ENCODE assay signal across 8 cellular contexts in the genomic region with DNA sequence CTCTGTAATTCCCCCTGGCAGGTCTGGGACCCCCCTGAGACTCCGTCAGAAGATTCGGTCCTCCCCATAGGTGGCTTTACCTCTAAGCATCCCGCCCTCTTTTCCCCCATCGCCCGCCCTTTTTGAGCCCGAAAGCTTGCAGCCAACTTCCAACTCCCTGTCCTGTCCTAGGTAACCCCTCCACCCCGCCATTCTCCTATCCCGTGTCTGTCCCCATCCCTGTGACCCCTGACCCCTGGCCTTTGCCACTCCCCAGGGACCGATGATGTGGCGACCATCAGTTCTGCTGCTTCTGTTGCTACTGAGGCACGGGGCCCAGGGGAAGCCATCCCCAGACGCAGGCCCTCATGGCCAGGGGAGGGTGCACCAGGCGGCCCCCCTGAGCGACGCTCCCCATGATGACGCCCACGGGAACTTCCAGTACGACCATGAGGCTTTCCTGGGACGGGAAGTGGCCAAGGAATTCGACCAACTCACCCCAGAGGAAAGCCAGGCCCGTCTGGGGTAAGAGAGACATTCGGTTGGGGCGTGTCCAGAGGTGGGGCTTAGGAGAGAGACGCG. TPM values are rescaled to one million over a fixed set of nuclear protein-coding genes. Genes with fewer than 3 reads are reported as not detected.
DNase-seq lines count a peak whose midpoint lies in the region; ATAC-seq, FAIRE-seq and TF ChIP-seq lines count a peak whose summit lies in the region.

No MANE protein-coding gene starts in this region.

- H3K27ac Mint-ChIP-seq in dendritic cell treated with granulocyte-macrophage colony-stimulating factor and Interleukin-4, amounts not matched to agents 40 ng/mL and 50 ng/mL, for 4 days, result peak overlapping the region; percentile 81

- peaks cover 97% of the 10 kb centered on the region for H3K36me3 Mint-ChIP-seq in dendritic cell treated with granulocyte-macrophage colony-stimulating factor and Interleukin-4, amounts not matched to agents 40 ng/mL and 50 ng/mL, for 4 days (ENCODE audit: low read depth)

- peak overlapping the region; percentile 33 for H3K27ac ChIP-seq in liver (ENCODE audit: low read depth in 1 of 2, low read length in 2 of 2)
- no peak overlapping the region for H3K27ac ChIP-seq in HepG2 (ENCODE audit: extremely low read length, insufficient read depth, low read length)
- peak overlapping the region in 1 of 2 donors; percentile 32 for H3K27ac ChIP-seq in mucosa of rectum (ENCODE audit: low read depth in 2 of 2, low read length in 2 of 2)
- H3K27ac ChIP-seq in aorta (ENCODE audit: low read depth in 1 of 2, low read length in 2 of 2), result peak overlapping the region in 1 of 2 donors; percentile 34

- FAIRE-seq in HepG2 (lab: Jason Lieb, UNC), result no peak

- in situ Hi-C loops in HepG2 (cut with HindIII; ENCODE audit: extremely low pct_ligation_motif_present, low pct_unique_long_range_greater_than_20kb), result no loop called here

- CTCF ChIA-PET in HepG2 (lab: Yijun Ruan, JAX; ENCODE audit: low intra/inter-chr PET ratio, low total read pairs), result no interaction called here

- H3K4me1 ChIP-seq in liver (ENCODE audit: control insufficient read depth in 4 of 4, insufficient read depth in 4 of 4, low read length in 3 of 4) (no peaks in the 10 kb centered on the region), HepG2 (ENCODE audit: insufficient read depth, low read length) (no peaks in the 10 kb centered on the region), mucosa of rectum (ENCODE audit: control insufficient read depth in 2 of 2, insufficient read depth in 2 of 2, low read length in 2 of 2) (peaks cover 4 to 10% of the 10 kb centered on the region in 2 donors), aorta (ENCODE audit: control insufficient read depth in 1 of 2, insufficient read depth in 2 of 2, low read length in 2 of 2) (no peaks in the 10 kb centered on the region)

- TF ChIP-seq CTCF in liver (IDR thresholded peaks at IDR 0.05; ENCODE audit: low read depth, low read length, missing input control) (no peak), HepG2 (CRISPR knock-in tag; IDR thresholded peaks at IDR 0.05) (no peak)

- no peaks in the 10 kb centered on the region for H3K27me3 ChIP-seq in liver (ENCODE audit: control insufficient read depth in 4 of 4, insufficient read depth in 4 of 4, low read length in 3 of 4)
- H3K27me3 ChIP-seq in HepG2 (ENCODE audit: control insufficient read depth in 1 of 2, insufficient read depth in 2 of 2, low read length in 2 of 2), result no peaks in the 10 kb centered on the region
- H3K27me3 ChIP-seq in mucosa of rectum (ENCODE audit: control insufficient read depth in 2 of 2, insufficient read depth in 2 of 2, low read length in 2 of 2), result no peaks in the 10 kb centered on the region
- no peaks in the 10 kb centered on the region for H3K27me3 ChIP-seq in aorta (ENCODE audit: control insufficient read depth in 1 of 2, insufficient read depth in 2 of 2, low read length in 1 of 2)

- H4K20me1 ChIP-seq in HepG2 (ENCODE audit: insufficient read depth, low read length), result no peaks in the 10 kb centered on the region

- 75% methylated on average over 25 of the region's 25 CpGs for WGBS in liver
- 96% methylated on average over 25 of the region's 25 CpGs for WGBS in HepG2 (ENCODE audit: low lambda C conversion rate)
- WGBS in aorta, 2 donors, result 16 to 22% methylated on average over 24 to 25 of the region's 25 CpGs

- H3K9me3 Mint-ChIP-seq in dendritic cell treated with granulocyte-macrophage colony-stimulating factor and Interleukin-4, amounts not matched to agents 40 ng/mL and 50 ng/mL, for 4 days, result no peaks in the 10 kb centered on the region

- no peak overlapping the region for H3K9ac ChIP-seq in liver (ENCODE audit: low read depth in 1 of 2, low read length in 2 of 2)
- no peak overlapping the region for H3K9ac ChIP-seq in HepG2 (ENCODE audit: insufficient read depth, low read depth, low read length)
- H3K9ac ChIP-seq in mucosa of rectum (ENCODE audit: low read depth in 1 of 2, low read length in 2 of 2), result peak overlapping the region in 1 of 2 donors; percentile 7

- no TSS peak for BruUV-seq in HepG2 (replicated peaks; lab: Mats Ljungman, UMichigan)

- peak overlapping the region in 2 of 3 donors; percentile 17 to 18 for H3K4me3 ChIP-seq in liver (ENCODE audit: low read depth in 1 of 3, low read length in 3 of 3)
- no peak overlapping the region for H3K4me3 ChIP-seq in HepG2 (replicated peaks in 1 of 3; ENCODE audit: insufficient read depth in 1 of 3, low read depth in 2 of 3, low read length in 3 of 3)
- H3K4me3 ChIP-seq in mucosa of rectum (ENCODE audit: low read length in 2 of 2), result peak overlapping the region; percentile 62 to 64
- H3K4me3 ChIP-seq in aorta (ENCODE audit: low read length in 2 of 2), result peak overlapping the region; percentile 2 to 36

- peaks cover 4 to 38% (median 17%) of the 10 kb centered on the region in 4 donors for H3K36me3 ChIP-seq in liver (ENCODE audit: control insufficient read depth in 4 of 4, insufficient read depth in 3 of 4, low read depth in 1 of 4, low read length in 3 of 4)
- peaks cover 12 to 19% of the 10 kb centered on the region in 2 experiments; a peak in 4 of 5 replicates for H3K36me3 ChIP-seq in HepG2 (replicated peaks in 1 of 2; ENCODE audit: control insufficient read depth in 1 of 2, insufficient read depth in 2 of 2, low read length in 2 of 2)
- H3K36me3 ChIP-seq in mucosa of rectum (ENCODE audit: control insufficient read depth in 2 of 2, insufficient read depth in 2 of 2, low read length in 2 of 2), result peaks cover 32 to 40% of the 10 kb centered on the region in 2 donors
- no peaks in the 10 kb centered on the region for H3K36me3 ChIP-seq in aorta (ENCODE audit: control insufficient read depth in 1 of 2, insufficient read depth in 2 of 2, low read length in 1 of 2)

- no peak for TF ChIP-seq RAD21 in liver (IDR thresholded peaks at IDR 0.05)
- TF ChIP-seq RAD21 in HepG2 (CRISPR knock-in tag; IDR thresholded peaks at IDR 0.05), result no peak

- intact Hi-C loops in HepG2 (cut with micrococcal nuclease; ENCODE audit: unreplicated experiment) (no loop called here), aorta (cut with DNase I) (loop anchor here in 1 of 2 donors (10.0 kb wide), 1 partner anchor 237 kb away; the partner anchor contains the start of genes AP2A1 and TSKS)
- intact Hi-C loops in dendritic cell treated with granulocyte-macrophage colony-stimulating factor and Interleukin-4, amounts not matched to agents 40 ng/mL and 50 ng/mL, for 4 days (cut with micrococcal nuclease), result no loop called here

- no peak for TF ChIP-seq POLR2A in HepG2 (IDR thresholded peaks at IDR 0.05; ENCODE audit: insufficient read depth in 1 of 2, low read depth in 2 of 2, low read length in 2 of 2)

- H3K4me1 Mint-ChIP-seq in dendritic cell treated with granulocyte-macrophage colony-stimulating factor and Interleukin-4, amounts not matched to agents 40 ng/mL and 50 ng/mL, for 4 days (ENCODE audit: low read depth), result peaks cover 51% of the 10 kb centered on the region

- ATAC-seq in HepG2, result no peak
- peak; percentile 41 for ATAC-seq in aorta (ENCODE audit: low FRiP score)
- no peak for ATAC-seq in HG02610 (IDR thresholded peaks at IDR 0.05; ENCODE audit: unreplicated experiment)

- no peak overlapping the region for H2AFZ ChIP-seq in HepG2 (ENCODE audit: low read length)

- H3K4me2 ChIP-seq in HepG2 (ENCODE audit: low read depth, low read length), result no peak overlapping the region

- H3K9me3 ChIP-seq in liver (ENCODE audit: control insufficient read depth in 4 of 4, low read length in 3 of 4), result no peaks in the 10 kb centered on the region
- no peaks in the 10 kb centered on the region for H3K9me3 ChIP-seq in HepG2 (ENCODE audit: low read length)
- no peaks in the 10 kb centered on the region for H3K9me3 ChIP-seq in mucosa of rectum (ENCODE audit: control insufficient read depth in 2 of 2, low read length in 2 of 2)
- no peaks in the 10 kb centered on the region for H3K9me3 ChIP-seq in aorta (ENCODE audit: control insufficient read depth, low read length)

- H3K27me3 Mint-ChIP-seq in dendritic cell treated with granulocyte-macrophage colony-stimulating factor and Interleukin-4, amounts not matched to agents 40 ng/mL and 50 ng/mL, for 4 days, result peaks cover 23% of the 10 kb centered on the region

- POLR2A ChIA-PET in HepG2 (lab: Yijun Ruan, JAX), result no interaction called here

- no peak for TF ChIP-seq EP300 in HepG2 (IDR thresholded peaks at IDR 0.05; ENCODE audit: low read depth in 2 of 2, low read length in 2 of 2)
- no peak for TF ChIP-seq EP300 in HepG2 (CRISPR knock-in tag; IDR thresholded peaks at IDR 0.05; ENCODE audit: borderline replicate concordance)

- H3K79me2 ChIP-seq in HepG2 (ENCODE audit: insufficient read depth, low read length), result no peaks in the 10 kb centered on the region

- peak overlapping the region; percentile 25 for H3K4me3 Mint-ChIP-seq in dendritic cell treated with granulocyte-macrophage colony-stimulating factor and Interleukin-4, amounts not matched to agents 40 ng/mL and 50 ng/mL, for 4 days

- DNase-seq in HepG2 (ENCODE audit: low spot score) (no peak), aorta (peak; percentile 74 to 86), NCI-H69 (lab: John Stamatoyannopoulos, UW) (no peak), SIG-M5 (lab: John Stamatoyannopoulos, UW) (no peak)

RNA-seq across cellular contexts. Expression of gene RCN3, which starts 0.5 kb away (rescaled TPM):
- total RNA-seq in liver (1 to 10 TPM; 4.9 to 9.8 TPM), HepG2 (2016; rRNA removed; fragmentation: Illumina TruSeq; extraction: Trizol) (1.7 and 10.1 TPM in 2 replicates), aorta (10 to 100 TPM; 82.6 to 90.2 TPM)
- polyA plus RNA-seq in liver (1 to 10 TPM; 5.8 to 8.2 TPM), HepG2 (2011; rRNA removed) (3.0 and 3.3 TPM in 2 replicates), aorta (100 to 1,000 TPM in 1 of 2 donors, 10 to 100 TPM in 1; 50.5 to 165 TPM)
- total RNA-seq in HepG2 (2016; cell fraction: cytosol; rRNA removed; fragmentation: Illumina TruSeq; extraction: Trizol; ENCODE audit: low read depth), result 2.9 TPM in 2 replicates
- total RNA-seq in HepG2 (2016; cell fraction: insoluble cytoplasmic fraction; rRNA removed; fragmentation: Illumina TruSeq; extraction: Trizol), result 2.5 and 10.4 TPM in 2 replicates
- total RNA-seq in HepG2 (2016; cell fraction: membrane; rRNA removed; fragmentation: Illumina TruSeq; extraction: Trizol), result 3.9 and 4.3 TPM in 2 replicates
- 12.9 and 16.5 TPM in 2 replicates for total RNA-seq in HepG2 (2016; cell fraction: nucleus; rRNA removed; fragmentation: Illumina TruSeq; extraction: Trizol)
- 0.79 and 1.6 TPM in 2 replicates for polyA plus RNA-seq in HepG2 (2011; cell fraction: cytosol; rRNA removed)
- 33.2 and 45.9 TPM in 2 replicates for polyA plus RNA-seq in HepG2 (2011; cell fraction: nucleus; rRNA removed)
- 4.9 and 5.2 TPM in 2 replicates for polyA plus RNA-seq in HepG2 (2012)
- 4.8 and 4.9 TPM in 2 replicates for polyA plus RNA-seq in HepG2 (2016; cell fraction: cytosol; fragmentation: Illumina TruSeq; extraction: Trizol; ENCODE audit: low read depth)
- 3.3 and 3.5 TPM in 2 replicates for polyA plus RNA-seq in HepG2 (2016; cell fraction: insoluble cytoplasmic fraction; fragmentation: Illumina TruSeq; extraction: Trizol; ENCODE audit: low read depth)
- 4.3 and 6.1 TPM in 2 replicates for polyA plus RNA-seq in HepG2 (2016; cell fraction: membrane; fragmentation: Illumina TruSeq; extraction: Trizol; ENCODE audit: low read depth)
- polyA plus RNA-seq in HepG2 (2016; cell fraction: nucleus; fragmentation: Illumina TruSeq; extraction: Trizol; ENCODE audit: insufficient read depth, low read depth), result 61.4 and 74.8 TPM in 2 replicates
- polyA minus RNA-seq in HepG2 (2011; rRNA and poly(A)+ RNA removed; ENCODE audit: low replicate concordance), result 0.14 and 0.50 TPM in 2 replicates
- polyA minus RNA-seq in HepG2 (2011; cell fraction: cytosol; rRNA and poly(A)+ RNA removed), result not detected in 2 replicates
- polyA minus RNA-seq in HepG2 (2011; cell fraction: nucleus; rRNA and poly(A)+ RNA removed), result 3.1 and 4.0 TPM in 2 replicates

RNA-seq across cellular contexts. Expression of gene FCGRT, which starts 15.8 kb away (rescaled TPM):
- total RNA-seq in liver (100 to 1,000 TPM; 123 to 146 TPM), HepG2 (2016; rRNA removed; fragmentation: Illumina TruSeq; extraction: Trizol) (124 and 225 TPM in 2 replicates), aorta (100 to 1,000 TPM; 204 to 287 TPM)
- polyA plus RNA-seq in liver (100 to 1,000 TPM; 237 TPM), HepG2 (2011; rRNA removed) (121 and 149 TPM in 2 replicates), aorta (100 to 1,000 TPM; 146 to 162 TPM)
- total RNA-seq in HepG2 (2016; cell fraction: cytosol; rRNA removed; fragmentation: Illumina TruSeq; extraction: Trizol; ENCODE audit: low read depth), result 222 and 258 TPM in 2 replicates
- 102 and 228 TPM in 2 replicates for total RNA-seq in HepG2 (2016; cell fraction: insoluble cytoplasmic fraction; rRNA removed; fragmentation: Illumina TruSeq; extraction: Trizol)
- total RNA-seq in HepG2 (2016; cell fraction: membrane; rRNA removed; fragmentation: Illumina TruSeq; extraction: Trizol), result 261 and 289 TPM in 2 replicates
- 141 and 165 TPM in 2 replicates for total RNA-seq in HepG2 (2016; cell fraction: nucleus; rRNA removed; fragmentation: Illumina TruSeq; extraction: Trizol)
- 105 and 151 TPM in 2 replicates for polyA plus RNA-seq in HepG2 (2011; cell fraction: cytosol; rRNA removed)
- 256 and 257 TPM in 2 replicates for polyA plus RNA-seq in HepG2 (2011; cell fraction: nucleus; rRNA removed)
- 143 and 177 TPM in 2 replicates for polyA plus RNA-seq in HepG2 (2012)
- 245 and 266 TPM in 2 replicates for polyA plus RNA-seq in HepG2 (2016; cell fraction: cytosol; fragmentation: Illumina TruSeq; extraction: Trizol; ENCODE audit: low read depth)
- polyA plus RNA-seq in HepG2 (2016; cell fraction: insoluble cytoplasmic fraction; fragmentation: Illumina TruSeq; extraction: Trizol; ENCODE audit: low read depth), result 107 and 130 TPM in 2 replicates
- 257 and 263 TPM in 2 replicates for polyA plus RNA-seq in HepG2 (2016; cell fraction: membrane; fragmentation: Illumina TruSeq; extraction: Trizol; ENCODE audit: low read depth)
- 289 and 295 TPM in 2 replicates for polyA plus RNA-seq in HepG2 (2016; cell fraction: nucleus; fragmentation: Illumina TruSeq; extraction: Trizol; ENCODE audit: insufficient read depth, low read depth)
- 0.65 and 115 TPM in 2 replicates for polyA minus RNA-seq in HepG2 (2011; rRNA and poly(A)+ RNA removed; ENCODE audit: low replicate concordance)
- polyA minus RNA-seq in HepG2 (2011; cell fraction: cytosol; rRNA and poly(A)+ RNA removed), result 72.8 and 82.9 TPM in 2 replicates
- 27.6 and 29.2 TPM in 2 replicates for polyA minus RNA-seq in HepG2 (2011; cell fraction: nucleus; rRNA and poly(A)+ RNA removed)

RNA-seq across cellular contexts. Expression of gene RPS11, which starts 32.1 kb away (rescaled TPM):
- total RNA-seq in liver, result 1,000 to 10,000 TPM in 1 of 2 donors, 100 to 1,000 TPM in 1; 985 to 1,212 TPM
- 1,000 to 10,000 TPM in 1 of 2 donors, 100 to 1,000 TPM in 1; 514 to 1,329 TPM for polyA plus RNA-seq in liver
- total RNA-seq in HepG2 (2016; rRNA removed; fragmentation: Illumina TruSeq; extraction: Trizol), result 2,345 and 2,734 TPM in 2 replicates
- total RNA-seq in HepG2 (2016; cell fraction: cytosol; rRNA removed; fragmentation: Illumina TruSeq; extraction: Trizol; ENCODE audit: low read depth), result 3,922 and 3,962 TPM in 2 replicates
- total RNA-seq in HepG2 (2016; cell fraction: insoluble cytoplasmic fraction; rRNA removed; fragmentation: Illumina TruSeq; extraction: Trizol), result 2,320 and 2,893 TPM in 2 replicates
- 5,292 and 5,634 TPM in 2 replicates for total RNA-seq in HepG2 (2016; cell fraction: membrane; rRNA removed; fragmentation: Illumina TruSeq; extraction: Trizol)
- total RNA-seq in HepG2 (2016; cell fraction: nucleus; rRNA removed; fragmentation: Illumina TruSeq; extraction: Trizol), result 817 and 896 TPM in 2 replicates
- polyA plus RNA-seq in HepG2 (2011; rRNA removed), result 2,839 and 2,896 TPM in 2 replicates
- 6,087 and 6,094 TPM in 2 replicates for polyA plus RNA-seq in HepG2 (2011; cell fraction: cytosol; rRNA removed)
- 1,822 and 1,919 TPM in 2 replicates for polyA plus RNA-seq in HepG2 (2011; cell fraction: nucleus; rRNA removed)
- polyA plus RNA-seq in HepG2 (2012), result 3,444 and 3,595 TPM in 2 replicates
- 4,821 and 5,462 TPM in 2 replicates for polyA plus RNA-seq in HepG2 (2016; cell fraction: cytosol; fragmentation: Illumina TruSeq; extraction: Trizol; ENCODE audit: low read depth)
- polyA plus RNA-seq in HepG2 (2016; cell fraction: insoluble cytoplasmic fraction; fragmentation: Illumina TruSeq; extraction: Trizol; ENCODE audit: low read depth), result 3,269 and 3,282 TPM in 2 replicates
- 6,240 and 6,461 TPM in 2 replicates for polyA plus RNA-seq in HepG2 (2016; cell fraction: membrane; fragmentation: Illumina TruSeq; extraction: Trizol; ENCODE audit: low read depth)
- polyA plus RNA-seq in HepG2 (2016; cell fraction: nucleus; fragmentation: Illumina TruSeq; extraction: Trizol; ENCODE audit: insufficient read depth, low read depth), result 1,822 and 1,918 TPM in 2 replicates
- 1,415 and 1,765 TPM in 2 replicates for polyA minus RNA-seq in HepG2 (2011; rRNA and poly(A)+ RNA removed; ENCODE audit: low replicate concordance)
- polyA minus RNA-seq in HepG2 (2011; cell fraction: cytosol; rRNA and poly(A)+ RNA removed), result 470 and 550 TPM in 2 replicates
- 202 and 266 TPM in 2 replicates for polyA minus RNA-seq in HepG2 (2011; cell fraction: nucleus; rRNA and poly(A)+ RNA removed)
- total RNA-seq in aorta, result 1,000 to 10,000 TPM; 1,366 to 1,509 TPM
- 1,000 to 10,000 TPM; 4,943 to 7,722 TPM for polyA plus RNA-seq in aorta

RNA-seq across cellular contexts. Expression of gene RPL13A, which starts 40.9 kb away (rescaled TPM):
- 1,000 to 10,000 TPM in 1 of 2 donors, 100 to 1,000 TPM in 1; 444 to 1,553 TPM for total RNA-seq in liver
- 1,000 to 10,000 TPM in 1 of 2 donors, 100 to 1,000 TPM in 1; 472 to 1,021 TPM for polyA plus RNA-seq in liver
- total RNA-seq in HepG2 (2016; rRNA removed; fragmentation: Illumina TruSeq; extraction: Trizol), result 2,601 and 3,137 TPM in 2 replicates
- 4,258 and 4,636 TPM in 2 replicates for total RNA-seq in HepG2 (2016; cell fraction: cytosol; rRNA removed; fragmentation: Illumina TruSeq; extraction: Trizol; ENCODE audit: low read depth)
- 2,656 and 3,295 TPM in 2 replicates for total RNA-seq in HepG2 (2016; cell fraction: insoluble cytoplasmic fraction; rRNA removed; fragmentation: Illumina TruSeq; extraction: Trizol)
- total RNA-seq in HepG2 (2016; cell fraction: membrane; rRNA removed; fragmentation: Illumina TruSeq; extraction: Trizol), result 7,013 and 7,095 TPM in 2 replicates
- total RNA-seq in HepG2 (2016; cell fraction: nucleus; rRNA removed; fragmentation: Illumina TruSeq; extraction: Trizol), result 1,096 and 1,183 TPM in 2 replicates
- polyA plus RNA-seq in HepG2 (2011; rRNA removed), result 3,407 and 3,954 TPM in 2 replicates
- polyA plus RNA-seq in HepG2 (2011; cell fraction: cytosol; rRNA removed), result 2,986 and 5,309 TPM in 2 replicates
- 2,708 and 2,782 TPM in 2 replicates for polyA plus RNA-seq in HepG2 (2011; cell fraction: nucleus; rRNA removed)
- 2,954 and 4,264 TPM in 2 replicates for polyA plus RNA-seq in HepG2 (2012)
- 5,376 and 5,987 TPM in 2 replicates for polyA plus RNA-seq in HepG2 (2016; cell fraction: cytosol; fragmentation: Illumina TruSeq; extraction: Trizol; ENCODE audit: low read depth)
- polyA plus RNA-seq in HepG2 (2016; cell fraction: insoluble cytoplasmic fraction; fragmentation: Illumina TruSeq; extraction: Trizol; ENCODE audit: low read depth), result 3,762 and 3,802 TPM in 2 replicates
- polyA plus RNA-seq in HepG2 (2016; cell fraction: membrane; fragmentation: Illumina TruSeq; extraction: Trizol; ENCODE audit: low read depth), result 7,707 and 8,057 TPM in 2 replicates
- 2,294 and 2,333 TPM in 2 replicates for polyA plus RNA-seq in HepG2 (2016; cell fraction: nucleus; fragmentation: Illumina TruSeq; extraction: Trizol; ENCODE audit: insufficient read depth, low read depth)
- polyA minus RNA-seq in HepG2 (2011; rRNA and poly(A)+ RNA removed; ENCODE audit: low replicate concordance), result 2,394 and 2,613 TPM in 2 replicates
- 898 and 937 TPM in 2 replicates for polyA minus RNA-seq in HepG2 (2011; cell fraction: cytosol; rRNA and poly(A)+ RNA removed)
- polyA minus RNA-seq in HepG2 (2011; cell fraction: nucleus; rRNA and poly(A)+ RNA removed), result 1,540 and 1,647 TPM in 2 replicates
- 1,000 to 10,000 TPM; 1,716 to 1,917 TPM for total RNA-seq in aorta
- polyA plus RNA-seq in aorta, result 1,000 to 10,000 TPM; 3,431 to 4,797 TPM

RNA-seq across cellular contexts. Expression of gene NOSIP, which starts 52.1 kb away (rescaled TPM):
- 10 to 100 TPM; 19.3 to 33.3 TPM for total RNA-seq in liver
- 10 to 100 TPM; 27.7 to 45.2 TPM for polyA plus RNA-seq in liver
- total RNA-seq in HepG2 (2016; rRNA removed; fragmentation: Illumina TruSeq; extraction: Trizol), result 78.0 and 81.4 TPM in 2 replicates
- total RNA-seq in HepG2 (2016; cell fraction: cytosol; rRNA removed; fragmentation: Illumina TruSeq; extraction: Trizol; ENCODE audit: low read depth), result 40.9 and 41.1 TPM in 2 replicates
- total RNA-seq in HepG2 (2016; cell fraction: insoluble cytoplasmic fraction; rRNA removed; fragmentation: Illumina TruSeq; extraction: Trizol), result 74.5 and 94.1 TPM in 2 replicates
- total RNA-seq in HepG2 (2016; cell fraction: membrane; rRNA removed; fragmentation: Illumina TruSeq; extraction: Trizol), result 33.6 and 34.5 TPM in 2 replicates
- 36.2 and 36.7 TPM in 2 replicates for total RNA-seq in HepG2 (2016; cell fraction: nucleus; rRNA removed; fragmentation: Illumina TruSeq; extraction: Trizol)
- 54.3 and 58.4 TPM in 2 replicates for polyA plus RNA-seq in HepG2 (2011; rRNA removed)
- 53.5 and 96.5 TPM in 2 replicates for polyA plus RNA-seq in HepG2 (2011; cell fraction: cytosol; rRNA removed)
- 112 and 135 TPM in 2 replicates for polyA plus RNA-seq in HepG2 (2011; cell fraction: nucleus; rRNA removed)
- 35.5 and 41.6 TPM in 2 replicates for polyA plus RNA-seq in HepG2 (2012)
- 38.2 and 39.1 TPM in 2 replicates for polyA plus RNA-seq in HepG2 (2016; cell fraction: cytosol; fragmentation: Illumina TruSeq; extraction: Trizol; ENCODE audit: low read depth)
- 86.7 and 88.4 TPM in 2 replicates for polyA plus RNA-seq in HepG2 (2016; cell fraction: insoluble cytoplasmic fraction; fragmentation: Illumina TruSeq; extraction: Trizol; ENCODE audit: low read depth)
- 28.0 and 28.7 TPM in 2 replicates for polyA plus RNA-seq in HepG2 (2016; cell fraction: membrane; fragmentation: Illumina TruSeq; extraction: Trizol; ENCODE audit: low read depth)
- 63.0 and 67.6 TPM in 2 replicates for polyA plus RNA-seq in HepG2 (2016; cell fraction: nucleus; fragmentation: Illumina TruSeq; extraction: Trizol; ENCODE audit: insufficient read depth, low read depth)
- polyA minus RNA-seq in HepG2 (2011; rRNA and poly(A)+ RNA removed; ENCODE audit: low replicate concordance), result 91.2 and 148 TPM in 2 replicates
- 26.7 and 28.8 TPM in 2 replicates for polyA minus RNA-seq in HepG2 (2011; cell fraction: cytosol; rRNA and poly(A)+ RNA removed)
- 18.2 and 20.6 TPM in 2 replicates for polyA minus RNA-seq in HepG2 (2011; cell fraction: nucleus; rRNA and poly(A)+ RNA removed)
- 10 to 100 TPM; 38.8 to 40.5 TPM for total RNA-seq in aorta
- 100 to 1,000 TPM in 1 of 2 donors, 10 to 100 TPM in 1; 52.5 to 135 TPM for polyA plus RNA-seq in aorta

Comparison
In these comparisons a context has a peak if more than half of its experiments do, and no peak if none do; other contexts are left out.
1. H3K4me3 ChIP-seq: peak in liver (2 of 3), mucosa of rectum (2 of 2) and aorta (2 of 2); none in HepG2 (0 of 3).
2. DNase-seq: peak in aorta (2 of 2); none in HepG2 (single experiment), NCI-H69 (single experiment) and SIG-M5 (single experiment).